In the genomic region with DNA sequence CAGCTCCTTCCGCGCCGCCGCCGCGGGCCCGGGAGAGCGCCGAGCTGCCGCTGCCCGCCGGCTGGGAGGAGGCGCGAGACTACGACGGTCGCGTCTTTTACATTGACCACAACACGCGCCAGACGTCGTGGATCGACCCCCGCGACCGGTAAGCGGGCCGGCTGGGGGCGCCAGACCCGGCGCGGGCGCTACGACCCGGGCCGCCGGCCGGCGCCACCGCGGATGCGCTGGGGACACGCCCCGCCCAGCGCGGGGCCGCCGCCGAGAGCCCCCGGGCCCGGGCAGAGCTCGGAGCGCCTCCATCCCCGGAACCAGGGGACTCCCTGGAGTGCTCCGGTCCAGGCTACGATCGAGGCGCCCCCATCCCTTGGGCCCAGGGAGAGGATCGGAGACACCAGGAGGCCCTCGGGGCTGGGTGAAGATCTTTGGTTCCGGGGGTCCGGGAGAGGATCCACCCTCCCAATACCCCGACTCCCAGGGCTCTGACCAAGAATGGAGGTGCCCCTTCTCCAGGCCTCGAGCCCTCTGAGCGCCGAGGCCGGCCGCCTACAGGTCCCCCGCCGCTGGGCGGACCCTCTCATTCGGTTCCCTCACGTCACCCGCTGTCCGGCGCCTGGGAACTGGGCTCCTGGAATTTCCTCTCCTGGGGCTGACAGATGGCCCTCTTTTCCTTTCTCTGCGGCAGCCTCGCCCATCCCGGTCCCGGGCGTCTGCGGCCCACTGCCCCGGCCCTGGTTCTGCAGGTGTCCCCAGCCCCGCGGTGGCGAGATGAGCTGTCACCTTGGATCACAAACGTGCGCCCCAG, we compare ENCODE assay signal across 8 cellular contexts. TPM values are rescaled to one million over a fixed set of nuclear protein-coding genes. Genes with fewer than 3 reads are reported as not detected.
DNase-seq lines count a peak whose midpoint lies in the region; FAIRE-seq and TF ChIP-seq lines count a peak whose summit lies in the region.

No MANE protein-coding gene starts in this region.

- H3K4me3 Mint-ChIP-seq in immature natural killer cell, result peak overlapping the region; percentile 55 to 83 (median 73)

- peaks cover 11 to 14% (median 14%) of the 10 kb centered on the region in 3 donors for H3K27me3 Mint-ChIP-seq in immature natural killer cell (ENCODE audit: low read depth in 3 of 3)

- no peaks in the 10 kb centered on the region for H3K36me3 Mint-ChIP-seq in immature natural killer cell

- 11 to 51% (median 50%) methylated on average over 29 to 88 of the region's 88 CpGs for WGBS in small intestine, 3 donors

- H3K4me3 ChIP-seq in ascending aorta, result peak overlapping the region; percentile 43 to 78
- peak overlapping the region; percentile 46 to 69 for H3K4me3 ChIP-seq in small intestine (ENCODE audit: low read depth in 1 of 2, low read length in 2 of 2)

- no peaks in the 10 kb centered on the region for H3K27me3 ChIP-seq in ascending aorta
- no peaks in the 10 kb centered on the region for H3K27me3 ChIP-seq in small intestine (ENCODE audit: control insufficient read depth in 2 of 2, insufficient read depth in 2 of 2, low read length in 2 of 2)

- DNase-seq in NCI-H524 (lab: John Stamatoyannopoulos, UW), result peak; percentile 33 to 52
- no peak for DNase-seq in NCI-H524 treated with DMSO at 0.1 percent for 48 hours (lab: John Stamatoyannopoulos, UW)
- DNase-seq in HK-2 (ENCODE audit: unreplicated experiment), result peak; percentile 50
- peak in 1 of 2 donors; percentile 69 for DNase-seq in ascending aorta (ENCODE audit: low spot score in 2 of 2)
- DNase-seq in immature natural killer cell, result peak; percentile 39 to 42 (median 41)
- no peak for DNase-seq in small intestine
- DNase-seq in NCI-H2196 treated with DMSO at 0.1 percent for 48 hours (lab: John Stamatoyannopoulos, UW; ENCODE audit: unreplicated experiment), result no peak
- DNase-seq in NCI-H2107 treated with DMSO at 0.1 percent for 48 hours (lab: John Stamatoyannopoulos, UW; ENCODE audit: unreplicated experiment), result no peak

- FAIRE-seq in small intestine (lab: Jason Lieb, UNC), result no peak

- H3K4me1 Mint-ChIP-seq in immature natural killer cell, result peaks cover 16 to 27% of the 10 kb centered on the region in 2 donors

- no peaks in the 10 kb centered on the region for H3K9me3 Mint-ChIP-seq in immature natural killer cell

- no peak for TF ChIP-seq CTCF in ascending aorta (IDR thresholded peaks at IDR 0.05)

- H3K9me3 ChIP-seq in ascending aorta, result no peaks in the 10 kb centered on the region
- H3K9me3 ChIP-seq in small intestine (ENCODE audit: control insufficient read depth, low read depth), result no peaks in the 10 kb centered on the region

- H3K27ac Mint-ChIP-seq in immature natural killer cell, result no peak overlapping the region

- intact Hi-C loops in ascending aorta (cut with DNase I), result loop anchor here (1.0 to 5.0 kb wide), 3 partner anchors 35 to 103 kb away; no protein-coding TSS in a partner anchor

- peaks cover 0 to 5% of the 10 kb centered on the region in 2 donors for H3K4me1 ChIP-seq in ascending aorta
- no peaks in the 10 kb centered on the region for H3K4me1 ChIP-seq in small intestine (ENCODE audit: control insufficient read depth in 2 of 2, insufficient read depth in 1 of 2, low read depth in 1 of 2, low read length in 1 of 2)

- peak overlapping the region; percentile 84 to 91 for H3K27ac ChIP-seq in ascending aorta
- peak overlapping the region in 1 of 2 donors; percentile 87 for H3K27ac ChIP-seq in small intestine (ENCODE audit: low read depth in 1 of 2, low read length in 1 of 2)

- H3K36me3 ChIP-seq in ascending aorta, result no peaks in the 10 kb centered on the region
- no peaks in the 10 kb centered on the region for H3K36me3 ChIP-seq in small intestine (ENCODE audit: control insufficient read depth in 2 of 2, insufficient read depth in 2 of 2, low read length in 2 of 2)

RNA-seq across cellular contexts. Expression of gene CLDN34, which starts 48.8 kb away (rescaled TPM):
- total RNA-seq in ascending aorta, result not detected
- not detected for polyA plus RNA-seq in immature natural killer cell
- polyA plus RNA-seq in small intestine, result not detected

Comparison
In these comparisons a context has a peak if more than half of its experiments do, and no peak if none do; other contexts are left out.
1. DNase-seq: peak in NCI-H524 (2 of 2), HK-2 (single experiment) and immature natural killer cell (3 of 3); none in NCI-H524 treated with DMSO at 0.1 percent for 48 hours (single experiment), small intestine (single experiment), NCI-H2196 treated with DMSO at 0.1 percent for 48 hours (single experiment) and NCI-H2107 treated with DMSO at 0.1 percent for 48 hours (single experiment).